ENCODE assay signal across 26 cellular contexts in the genomic region with DNA sequence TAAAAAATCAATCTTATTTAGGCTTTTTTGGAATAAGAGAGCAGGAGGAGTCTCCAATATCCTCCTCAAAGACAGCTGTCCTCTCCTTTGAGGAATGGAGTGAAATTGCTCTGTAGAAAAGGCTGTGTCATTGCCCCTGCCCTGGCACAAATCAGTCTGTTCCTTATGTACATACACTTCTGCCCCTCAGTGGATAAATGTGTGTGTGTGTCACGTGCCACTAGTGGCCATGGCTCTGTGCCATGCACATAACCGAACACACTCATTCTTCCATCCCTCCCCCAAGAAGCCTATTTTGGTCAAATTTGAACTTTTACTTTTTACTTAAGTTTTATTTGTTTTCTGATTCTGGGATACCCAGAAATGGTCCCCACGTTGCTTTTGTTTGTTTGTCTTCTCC. TPM values are rescaled to one million over a fixed set of nuclear protein-coding genes. Genes with fewer than 3 reads are reported as not detected.
DNase-seq lines count a peak whose midpoint lies in the region; ATAC-seq and TF ChIP-seq lines count a peak whose summit lies in the region.
"Had no signal": no experiment of that assay in that cellular context is flagged by ENCODE, and none has a peak within 500 bp of the region (broad histone marks: within the 10 kb centered on the region; RNA-seq: fewer than 3 reads in every experiment).

No MANE protein-coding gene starts in this region.

- TF ChIP-seq CTCF in fibroblast of mammary gland (conservative IDR thresholded peaks at IDR 0.05; ENCODE audit: control insufficient read depth, insufficient read depth, low read depth, low read length) (no peak), osteoblast (IDR thresholded peaks at IDR 0.05; ENCODE audit: extremely low read depth, low read depth, low read length) (no peak)

- DNase-seq in LHCN-M2 (ENCODE audit: low read depth) = peak; percentile 16
- peak; percentile 9 for DNase-seq in NCI-H774 (lab: John Stamatoyannopoulos, UW)
- peak; percentile 6 for DNase-seq in fibroblast of mammary gland (ENCODE audit: low read depth)
- peak; percentile 76 for DNase-seq in osteoblast (ENCODE audit: insufficient read length, low spot score, missing footprints)
- DNase-seq in ureter (ENCODE audit: low spot score) = no peak
- DNase-seq in stimulated activated effector memory CD8-positive, alpha-beta T cell treated with anti-CD3 and anti-CD28 coated beads, Interleukin-12 subunit alpha, Interleukin-12 subunit beta, amount 100 ng/mL, for 72 hours (ENCODE audit: low spot score in 2 of 2) = no peak
- DNase-seq in DMS153 (lab: John Stamatoyannopoulos, UW) = no peak
- DNase-seq: activated CD4-positive, alpha-beta T cell treated with anti-CD3 and anti-CD28 coated beads, Interleukin-2, amount 50 U/mL, for 4 hours; activated CD4-positive, CD25-positive, alpha-beta regulatory T cell; activated CD8-positive, alpha-beta memory T cell treated with anti-CD3 and anti-CD28 coated beads, Interleukin-2, amount 50 U/mL, for 4 hours; activated effector memory CD4-positive, alpha-beta T cell treated with Interleukin-2 at 50 U/mL for 16 hours; activated naive CD8-positive, alpha-beta T cell treated with anti-CD3 and anti-CD28 coated beads, Interleukin-2, amount 10 ng/mL, durations not matched to agents 7 days and 5 days; CD4-positive, CD25-positive, alpha-beta regulatory T cell; cerebellar nuclear complex; dorsolateral prefrontal cortex; mucosa of descending colon; NCI-H1436 treated with DMSO at 0.1 percent for 48 hours; NCI-H526 treated with DMSO at 0.1 percent for 48 hours; nephron progenitor cell; stimulated activated CD4-positive, alpha-beta T cell treated with anti-CD3 and anti-CD28 coated beads, Interleukin-15, amount 100 ng/mL, for 24 hours; transverse colon had no signal

- no peak overlapping the region for H3K4me2 ChIP-seq in osteoblast (ENCODE audit: insufficient read depth, low read length)

- no peaks in the 10 kb centered on the region for H3K9me3 Mint-ChIP-seq in stimulated activated effector memory CD8-positive, alpha-beta T cell treated with anti-CD3 and anti-CD28 coated beads, Interleukin-12 subunit alpha, Interleukin-12 subunit beta, amount 100 ng/mL, for 72 hours
- H3K9me3 Mint-ChIP-seq: activated naive CD8-positive, alpha-beta T cell treated with anti-CD3 and anti-CD28 coated beads, Interleukin-2, amount 10 ng/mL, durations not matched to agents 7 days and 5 days; CD4-positive, CD25-positive, alpha-beta regulatory T cell; IgD-negative memory B cell; nephron progenitor cell; stimulated activated naive CD8-positive, alpha-beta T cell treated with anti-CD3 and anti-CD28 coated beads, Interleukin-15, Interleukin-2, amounts not matched to agents 100 ng/mL and 50 ng/mL, for 24 hours had no signal

- peaks cover 15% of the 10 kb centered on the region for H3K79me2 ChIP-seq in osteoblast (ENCODE audit: insufficient read depth, low read length)

- H3K27ac ChIP-seq in osteoblast (ENCODE audit: low read depth, low read length) = no peak overlapping the region
- H3K27ac ChIP-seq: parathyroid adenoma, transverse colon had no signal

- H3K36me3 ChIP-seq in osteoblast (ENCODE audit: insufficient read depth, low read length) = no peaks in the 10 kb centered on the region
- H3K36me3 ChIP-seq: transverse colon had no signal

- no peak overlapping the region for H3K4me3 ChIP-seq in fibroblast of mammary gland (ENCODE audit: control insufficient read depth, low read depth, low read length)
- no peak overlapping the region for H3K4me3 ChIP-seq in osteoblast (ENCODE audit: insufficient read depth, low read length)
- H3K4me3 ChIP-seq: dorsolateral prefrontal cortex, mucosa of descending colon, transverse colon had no signal

- no peak overlapping the region for H3K4me3 Mint-ChIP-seq in stimulated activated effector memory CD8-positive, alpha-beta T cell treated with anti-CD3 and anti-CD28 coated beads, Interleukin-12 subunit alpha, Interleukin-12 subunit beta, amount 100 ng/mL, for 72 hours
- H3K4me3 Mint-ChIP-seq: activated naive CD8-positive, alpha-beta T cell treated with anti-CD3 and anti-CD28 coated beads, Interleukin-2, amount 10 ng/mL, durations not matched to agents 7 days and 5 days; CD4-positive, CD25-positive, alpha-beta regulatory T cell; IgD-negative memory B cell; nephron progenitor cell; stimulated activated naive CD8-positive, alpha-beta T cell treated with anti-CD3 and anti-CD28 coated beads, Interleukin-15, Interleukin-2, amounts not matched to agents 100 ng/mL and 50 ng/mL, for 24 hours had no signal

- no peaks in the 10 kb centered on the region for H3K4me1 Mint-ChIP-seq in stimulated activated effector memory CD8-positive, alpha-beta T cell treated with anti-CD3 and anti-CD28 coated beads, Interleukin-12 subunit alpha, Interleukin-12 subunit beta, amount 100 ng/mL, for 72 hours
- H3K4me1 Mint-ChIP-seq: nephron progenitor cell had no signal

- H3K27me3 ChIP-seq in osteoblast (ENCODE audit: insufficient read depth, low read length) = no peaks in the 10 kb centered on the region
- H3K27me3 ChIP-seq: dorsolateral prefrontal cortex, transverse colon had no signal

- H3K9me3 ChIP-seq in osteoblast (ENCODE audit: low read depth, low read length) = no peaks in the 10 kb centered on the region
- H3K9me3 ChIP-seq: mucosa of descending colon, transverse colon had no signal

- H2AFZ ChIP-seq in osteoblast (ENCODE audit: low read length) = no peak overlapping the region
- H2AFZ ChIP-seq: parathyroid adenoma had no signal

- no peaks in the 10 kb centered on the region for H3K36me3 Mint-ChIP-seq in stimulated activated effector memory CD8-positive, alpha-beta T cell treated with anti-CD3 and anti-CD28 coated beads, Interleukin-12 subunit alpha, Interleukin-12 subunit beta, amount 100 ng/mL, for 72 hours

- peaks cover 9% of the 10 kb centered on the region for H4K20me1 ChIP-seq in osteoblast (ENCODE audit: insufficient read depth, low read length)

- H3K4me1 ChIP-seq in osteoblast (ENCODE audit: insufficient read depth, low read length) = no peaks in the 10 kb centered on the region

- H3K27ac Mint-ChIP-seq in stimulated activated effector memory CD8-positive, alpha-beta T cell treated with anti-CD3 and anti-CD28 coated beads, Interleukin-12 subunit alpha, Interleukin-12 subunit beta, amount 100 ng/mL, for 72 hours = no peak overlapping the region
- H3K27ac Mint-ChIP-seq: activated naive CD8-positive, alpha-beta T cell treated with anti-CD3 and anti-CD28 coated beads, Interleukin-2, amount 10 ng/mL, durations not matched to agents 7 days and 5 days; IgD-negative memory B cell; nephron progenitor cell; stimulated activated naive CD8-positive, alpha-beta T cell treated with anti-CD3 and anti-CD28 coated beads, Interleukin-15, Interleukin-2, amounts not matched to agents 100 ng/mL and 50 ng/mL, for 24 hours had no signal

- ATAC-seq in HG02852 (IDR thresholded peaks at IDR 0.05; ENCODE audit: unreplicated experiment) = no peak
- ATAC-seq in stimulated activated effector memory CD8-positive, alpha-beta T cell treated with anti-CD3 and anti-CD28 coated beads, Interleukin-12 subunit alpha, Interleukin-12 subunit beta, amount 100 ng/mL, for 72 hours = no peak
- ATAC-seq: mucosa of descending colon, sciatic nerve had no signal

RNA-seq across cellular contexts. Expression of a gene that starts 49.2 kb away (rescaled TPM):
- total RNA-seq in LHCN-M2 (2014; rRNA removed) (10.1 and 13.4 TPM in 2 replicates), osteoblast (7.2 and 8.3 TPM in 2 replicates), ureter (36.0 TPM)
- 6.6 TPM for polyA plus RNA-seq in LHCN-M2 (2012)

RNA-seq across cellular contexts. Expression of a gene that starts 50.4 kb away (rescaled TPM):
- total RNA-seq in LHCN-M2 (2014; rRNA removed) (18.0 and 20.0 TPM in 2 replicates), osteoblast (16.6 and 20.3 TPM in 2 replicates), ureter (18.4 TPM)
- 13.7 TPM for polyA plus RNA-seq in LHCN-M2 (2012)

Comparison
In these comparisons a context has a peak if more than half of its experiments do, and no peak if none do; other contexts are left out.
1. DNase-seq: peak in LHCN-M2 (single experiment), NCI-H774 (single experiment), fibroblast of mammary gland (single experiment) and osteoblast (single experiment); none in ureter (single experiment), stimulated activated effector memory CD8-positive, alpha-beta T cell treated with anti-CD3 and anti-CD28 coated beads, Interleukin-12 subunit alpha, Interleukin-12 subunit beta, amount 100 ng/mL, for 72 hours (0 of 2) and DMS153 (single experiment).